Comparison of ENCODE assay signal across 9 cellular contexts in the genomic region with DNA sequence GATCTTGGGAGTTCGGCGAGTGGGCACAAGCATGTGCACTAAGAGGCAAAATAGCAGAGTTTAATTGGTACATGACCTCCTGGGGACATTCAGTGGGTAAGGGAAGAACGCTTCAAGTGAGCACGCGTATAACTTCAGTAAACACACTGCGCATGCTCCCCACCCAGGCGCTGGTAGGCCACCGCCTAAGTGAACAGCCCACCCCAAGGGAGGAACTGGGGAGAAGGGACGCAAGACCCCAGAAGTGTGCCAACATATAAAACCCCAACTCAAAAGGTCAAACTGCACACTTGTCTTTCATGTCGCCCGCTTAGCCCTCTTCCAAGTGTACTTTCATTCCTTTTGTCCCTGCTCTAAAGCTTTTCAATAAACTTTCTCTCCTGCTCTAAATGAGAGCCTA. TPM values are rescaled to one million over a fixed set of nuclear protein-coding genes. Genes with fewer than 3 reads are reported as not detected.
DNase-seq lines count a peak whose midpoint lies in the region; ATAC-seq and TF ChIP-seq lines count a peak whose summit lies in the region.
"Had no signal": no experiment of that assay in that cellular context is flagged by ENCODE, and none has a peak within 500 bp of the region (broad histone marks: within the 10 kb centered on the region; RNA-seq: fewer than 3 reads in every experiment).

No MANE protein-coding gene starts in this region.

- H3K27ac Mint-ChIP-seq in natural killer cell (no peak overlapping the region), immature natural killer cell (no peak overlapping the region)

- DNase-seq in Ammon's horn (ENCODE audit: low spot score) (peak; percentile 82), NCI-H2029 (lab: John Stamatoyannopoulos, UW) (peak; percentile 59), dermis blood vessel endothelial cell (peak; percentile 65), natural killer cell (no peak), immature natural killer cell (no peak), SIG-M5 (lab: John Stamatoyannopoulos, UW) (no peak), NCI-H82 treated with DMSO at 0.1 percent for 48 hours (lab: John Stamatoyannopoulos, UW; ENCODE audit: unreplicated experiment) (no peak)
- DNase-seq: pancreas had no signal

- H3K4me1 Mint-ChIP-seq in natural killer cell (no peaks in the 10 kb centered on the region), immature natural killer cell (peaks cover 0 to 2% of the 10 kb centered on the region in 2 donors)

- intact Hi-C loops in natural killer cell (cut with micrococcal nuclease): no loop called here

- TF ChIP-seq CTCF in natural killer cell (IDR thresholded peaks at IDR 0.05): no peak

- H3K9me3 Mint-ChIP-seq in natural killer cell (no peaks in the 10 kb centered on the region), immature natural killer cell (no peaks in the 10 kb centered on the region)

- peak overlapping the region; percentile 13 for H3K4me3 Mint-ChIP-seq in natural killer cell
- peak overlapping the region in 2 of 5 donors; percentile 13 to 18 for H3K4me3 Mint-ChIP-seq in immature natural killer cell

- H3K27me3 Mint-ChIP-seq in natural killer cell (ENCODE audit: low read depth in 2 of 2) (no peaks in the 10 kb centered on the region), immature natural killer cell (ENCODE audit: low read depth in 3 of 3) (no peaks in the 10 kb centered on the region)

- H3K36me3 Mint-ChIP-seq in natural killer cell: no peaks in the 10 kb centered on the region
- no peaks in the 10 kb centered on the region for H3K36me3 Mint-ChIP-seq in immature natural killer cell

- ATAC-seq in natural killer cell: peak in 2 of 3 donors; percentile 47 to 67
- no peak for ATAC-seq in HG02970 (IDR thresholded peaks at IDR 0.05; ENCODE audit: low FRiP score, unreplicated experiment)

RNA-seq across cellular contexts. Expression of a gene that starts 10.5 kb away (rescaled TPM):
- 0.05 TPM in 1 of 2 replicates, not detected in the other for total RNA-seq in dermis blood vessel endothelial cell
- 1 to 10 TPM; 1.3 to 3.4 (median 2.1) TPM for total RNA-seq in natural killer cell
- polyA plus RNA-seq in immature natural killer cell: under 1 TPM in 1 of 3 donors, not detected in 2; 0.46 TPM

RNA-seq across cellular contexts. Expression of a gene that starts 12.4 kb away (rescaled TPM):
- total RNA-seq in dermis blood vessel endothelial cell (not detected in 2 replicates), natural killer cell (not detected)
- polyA plus RNA-seq in immature natural killer cell: under 1 TPM in 1 of 3 donors, not detected in 2; 0.21 TPM

RNA-seq across cellular contexts. Expression of a gene that starts 36.2 kb away (rescaled TPM):
- total RNA-seq in dermis blood vessel endothelial cell: 0.09 and 0.51 TPM in 2 replicates
- 1 to 10 TPM in 1 of 3 donors, under 1 TPM in 2; 0.56 to 1.2 (median 0.98) TPM for total RNA-seq in natural killer cell
- polyA plus RNA-seq in immature natural killer cell: 1 to 10 TPM in 1 of 3 donors, under 1 TPM in 1, not detected in 1; 0.17 to 1.1 TPM

RNA-seq across cellular contexts. Expression of a gene that starts 37.4 kb away (rescaled TPM):
- total RNA-seq in dermis blood vessel endothelial cell (1.7 and 4.8 TPM in 2 replicates), natural killer cell (10 to 100 TPM in 2 of 3 donors, 1 to 10 TPM in 1; 9.2 to 11.9 (median 11.0) TPM)
- 10 to 100 TPM in 1 of 3 donors, 1 to 10 TPM in 2; 1.8 to 16.4 (median 3.6) TPM for polyA plus RNA-seq in immature natural killer cell

RNA-seq across cellular contexts. Expression of a gene that starts 46.2 kb away (rescaled TPM):
- total RNA-seq in dermis blood vessel endothelial cell (1.6 and 3.1 TPM in 2 replicates), natural killer cell (10 to 100 TPM; 16.4 to 31.2 (median 24.3) TPM)
- polyA plus RNA-seq in immature natural killer cell: 10 to 100 TPM; 23.6 to 65.1 (median 26.3) TPM

Comparison
In these comparisons a context has a peak if more than half of its experiments do, and no peak if none do; other contexts are left out.
1. DNase-seq: peak in Ammon's horn (single experiment), NCI-H2029 (single experiment) and dermis blood vessel endothelial cell (single experiment); none in natural killer cell (single experiment), immature natural killer cell (0 of 3), SIG-M5 (single experiment) and NCI-H82 treated with DMSO at 0.1 percent for 48 hours (single experiment).